Comparison of ENCODE assay signal across 2 cellular contexts in the genomic region with DNA sequence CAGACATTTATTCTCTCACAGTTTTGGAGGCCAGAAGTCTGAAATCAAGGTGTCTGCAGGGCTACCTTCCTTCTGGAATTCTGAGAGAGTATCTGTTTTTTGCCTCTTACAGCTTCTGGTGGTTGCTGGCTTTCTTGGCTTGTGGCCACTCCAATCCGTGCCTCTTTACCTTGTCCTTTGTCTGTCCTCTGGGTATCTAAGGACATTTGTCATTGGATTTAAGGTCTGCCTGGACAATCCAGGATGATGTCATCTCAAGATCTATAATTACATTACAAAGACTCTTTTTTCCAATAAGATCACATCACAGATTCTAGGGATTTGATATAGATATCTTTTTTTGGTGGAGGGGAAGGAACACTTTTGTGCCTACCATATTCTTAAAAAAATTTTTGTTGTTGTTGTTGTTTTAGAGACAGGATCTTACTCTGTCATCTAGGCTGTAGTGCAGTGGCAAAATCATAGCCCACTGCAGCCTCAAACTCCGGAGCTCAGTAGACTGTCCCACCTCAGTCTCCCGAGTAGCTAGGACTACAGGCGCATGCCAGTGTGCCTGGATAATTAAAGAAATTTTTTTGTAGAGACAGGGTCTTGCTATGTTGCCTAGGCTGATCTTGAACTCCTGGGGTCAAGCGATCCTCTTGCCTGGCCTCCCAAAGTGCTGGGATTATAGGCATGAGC.
TF ChIP-seq lines count a peak whose summit lies in the region.

No MANE protein-coding gene starts in this region.

TF ChIP-seq in HEK293, 187 proteins besides CTCF, POLR2A, EP300 and RAD21:
- TF ChIP-seq, protein P1, sequence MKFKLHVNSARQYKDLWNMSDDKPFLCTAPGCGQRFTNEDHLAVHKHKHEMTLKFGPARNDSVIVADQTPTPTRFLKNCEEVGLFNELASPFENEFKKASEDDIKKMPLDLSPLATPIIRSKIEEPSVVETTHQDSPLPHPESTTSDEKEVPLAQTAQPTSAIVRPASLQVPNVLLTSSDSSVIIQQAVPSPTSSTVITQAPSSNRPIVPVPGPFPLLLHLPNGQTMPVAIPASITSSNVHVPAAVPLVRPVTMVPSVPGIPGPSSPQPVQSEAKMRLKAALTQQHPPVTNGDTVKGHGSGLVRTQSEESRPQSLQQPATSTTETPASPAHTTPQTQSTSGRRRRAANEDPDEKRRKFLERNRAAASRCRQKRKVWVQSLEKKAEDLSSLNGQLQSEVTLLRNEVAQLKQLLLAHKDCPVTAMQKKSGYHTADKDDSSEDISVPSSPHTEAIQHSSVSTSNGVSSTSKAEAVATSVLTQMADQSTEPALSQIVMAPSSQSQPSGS (tag by site-specific recombination; IDR thresholded peaks at IDR 0.05; ENCODE audit: low read depth): peak; percentile 77
- no peak for TF ChIP-seq ZNF112 (tag by site-specific recombination; IDR thresholded peaks at IDR 0.05)
- 0 out of 2 replicates have a peak, but pooled peaks have one; percentile 14 for TF ChIP-seq SP7 (tag by site-specific recombination; IDR thresholded peaks at IDR 0.05)

TF ChIP-seq in K562, 482 proteins besides CTCF, POLR2A, EP300 and RAD21:
- TF ChIP-seq ETV6 (IDR thresholded peaks at IDR 0.05; ENCODE audit: borderline replicate concordance in 1 of 2, low read depth in 2 of 2, low read length in 1 of 2): no peak
- TF ChIP-seq ETV6 (CRISPR knock-in tag; IDR thresholded peaks at IDR 0.05; ENCODE audit: borderline replicate concordance): no peak
- no peak for TF ChIP-seq POLR2AphosphoS2 (IDR thresholded peaks at IDR 0.05; ENCODE audit: low read length)
- TF ChIP-seq, protein P2, sequence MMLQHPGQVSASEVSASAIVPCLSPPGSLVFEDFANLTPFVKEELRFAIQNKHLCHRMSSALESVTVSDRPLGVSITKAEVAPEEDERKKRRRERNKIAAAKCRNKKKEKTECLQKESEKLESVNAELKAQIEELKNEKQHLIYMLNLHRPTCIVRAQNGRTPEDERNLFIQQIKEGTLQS (IDR thresholded peaks at IDR 0.05): peak; percentile 64
- TF ChIP-seq, protein P2 (CRISPR knock-in tag; conservative IDR thresholded peaks at IDR 0.05): no peak
- peak; percentile 30; the same call in 1 of the 2 replicates for TF ChIP-seq ATF7 (IDR thresholded peaks at IDR 0.05)
- TF ChIP-seq ESRRA (IDR thresholded peaks at IDR 0.05; ENCODE audit: borderline replicate concordance, low read depth): 0 out of 2 replicates have a peak, but pooled peaks have one; percentile 31
TF ChIP-seq in K562: peak in this region for 3.
